Comparison of ENCODE assay signal across 8 cellular contexts in the genomic region with DNA sequence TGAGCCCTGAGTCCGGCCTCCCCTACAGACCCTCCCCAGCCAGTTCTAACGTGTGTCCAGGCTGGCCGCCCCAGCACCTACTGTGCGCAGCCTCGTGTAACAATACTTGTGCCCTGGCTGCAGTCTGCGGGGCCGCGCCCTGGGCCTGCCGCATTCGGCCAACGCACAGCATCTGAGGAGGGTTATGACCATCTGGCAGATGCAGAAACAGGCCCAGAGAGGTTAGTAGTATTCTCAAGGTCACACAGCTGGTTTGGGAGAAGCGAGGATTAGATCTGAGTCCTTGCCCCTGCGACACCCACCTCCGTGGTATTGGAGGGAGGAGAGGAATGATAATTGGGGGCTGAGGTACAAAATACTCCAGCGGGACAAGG. TPM values are rescaled to one million over a fixed set of nuclear protein-coding genes. Genes with fewer than 3 reads are reported as not detected.
DNase-seq lines count a peak whose midpoint lies in the region; ATAC-seq and TF ChIP-seq lines count a peak whose summit lies in the region.

No MANE protein-coding gene starts in this region.

- H3K27ac ChIP-seq in fibroblast of lung (ENCODE audit: insufficient read depth, low read length): peak overlapping the region; percentile 95

- no peaks in the 10 kb centered on the region for H3K27me3 ChIP-seq in fibroblast of lung (ENCODE audit: control insufficient read depth, insufficient read depth, low read length)

- H3K27ac Mint-ChIP-seq in osteocyte (ENCODE audit: unreplicated experiment): peak overlapping the region; percentile 94

- H3K4me3 ChIP-seq in fibroblast of lung (replicated peaks in 1 of 4; ENCODE audit: control extremely low read depth in 1 of 4, insufficient read depth in 1 of 4, low read depth in 3 of 4, low read length in 4 of 4): peak overlapping the region; percentile 86 to 90 (median 87)

- no peaks in the 10 kb centered on the region for H4K20me1 ChIP-seq in fibroblast of lung (ENCODE audit: control insufficient read depth, extremely low read depth, insufficient read depth, low read length)

- H3K9me3 ChIP-seq in fibroblast of lung (ENCODE audit: control insufficient read depth, insufficient read depth, low read depth, low read length): no peaks in the 10 kb centered on the region

- H2AFZ ChIP-seq in fibroblast of lung (ENCODE audit: low read length): peak overlapping the region; percentile 53

- H3K9me3 Mint-ChIP-seq in osteocyte (ENCODE audit: unreplicated experiment): no peaks in the 10 kb centered on the region

- no peaks in the 10 kb centered on the region for H3K36me3 ChIP-seq in fibroblast of lung (ENCODE audit: control insufficient read depth, insufficient read depth, low read length)

- ATAC-seq in SK-N-SH treated with all-trans-retinoic acid at 6 μM for 48 hours (peak; percentile 31), GM19351 (IDR thresholded peaks at IDR 0.05; ENCODE audit: unreplicated experiment) (no peak)

- H3K79me2 ChIP-seq in fibroblast of lung (ENCODE audit: control insufficient read depth, insufficient read depth, low read length): peaks cover 30% of the 10 kb centered on the region

- H3K9ac ChIP-seq in fibroblast of lung (ENCODE audit: insufficient read depth, low read length): peak overlapping the region; percentile 92

- DNase-seq in fibroblast of lung (ENCODE audit: low read depth in 2 of 2): peak; percentile 25 to 32
- no peak for DNase-seq in osteocyte (ENCODE audit: extremely low spot score, unreplicated experiment)
- no peak for DNase-seq in SK-N-DZ (ENCODE audit: low spot score)
- no peak for DNase-seq in stimulated activated CD4-positive, alpha-beta T cell treated with anti-CD3 and anti-CD28 coated beads, Interleukin-15, amount 100 ng/mL, for 24 hours
- DNase-seq in DMS153 treated with DMSO at 0.1 percent for 48 hours (lab: John Stamatoyannopoulos, UW; ENCODE audit: unreplicated experiment): no peak

- H3K4me1 ChIP-seq in fibroblast of lung (ENCODE audit: control insufficient read depth, extremely low read depth, insufficient read depth, low read length): peaks cover 4% of the 10 kb centered on the region

- peak overlapping the region; percentile 82 for H3K4me3 Mint-ChIP-seq in osteocyte (ENCODE audit: unreplicated experiment)

- no peaks in the 10 kb centered on the region for H3K36me3 Mint-ChIP-seq in osteocyte (ENCODE audit: unreplicated experiment)

- H3K27me3 Mint-ChIP-seq in osteocyte (ENCODE audit: unreplicated experiment): no peaks in the 10 kb centered on the region

- TF ChIP-seq POLR2A in GM15510 (IDR thresholded peaks at IDR 0.05; ENCODE audit: borderline replicate concordance, extremely low read depth, insufficient read length): peak; percentile 5

- H3K4me1 Mint-ChIP-seq in osteocyte (ENCODE audit: unreplicated experiment): peaks cover 21% of the 10 kb centered on the region

- H3K4me2 ChIP-seq in fibroblast of lung (ENCODE audit: extremely low read depth, insufficient read depth, low read length): peak overlapping the region; percentile 100

- TF ChIP-seq CTCF in fibroblast of lung (conservative IDR thresholded peaks at IDR 0.05 in 1 of 2, IDR thresholded peaks at IDR 0.05 in 1 of 2; ENCODE audit: low read depth in 1 of 2, low read length in 2 of 2): no peak
- TF ChIP-seq CTCF in osteocyte (IDR thresholded peaks at IDR 0.05): no peak

TF ChIP-seq in SK-N-SH treated with all-trans-retinoic acid at 6 μM for 48 hours, 23 proteins besides CTCF, POLR2A, EP300 and RAD21:
- TF ChIP-seq BACH2 (CRISPR knock-in tag; IDR thresholded peaks at IDR 0.05; ENCODE audit: borderline replicate concordance) (no peak), PATZ1 (CRISPR knock-in tag; IDR thresholded peaks at IDR 0.05; ENCODE audit: borderline replicate concordance) (no peak)

RNA-seq across cellular contexts. Expression of gene RIPOR1, which starts 1.0 kb away (rescaled TPM):
- total RNA-seq in fibroblast of lung (19.5 and 26.6 TPM in 2 replicates), osteocyte (75.0 and 77.0 TPM in 2 replicates)
- polyA plus RNA-seq in fibroblast of lung: 13.7 and 16.0 TPM in 2 replicates
- 36.7 and 38.7 TPM in 2 replicates for polyA plus RNA-seq in fibroblast of lung (2012)
- polyA minus RNA-seq in fibroblast of lung (ENCODE audit: low replicate concordance): 68.6 and 87.4 TPM in 2 replicates
- polyA plus RNA-seq in SK-N-DZ (2014; cell fraction: cytosol; rRNA removed): 15.0 and 16.7 TPM in 2 replicates
- polyA plus RNA-seq in SK-N-DZ (2014; cell fraction: nucleus; rRNA removed): 21.7 and 69.4 TPM in 2 replicates

RNA-seq across cellular contexts. Expression of gene CTCF, which starts 32.7 kb away (rescaled TPM):
- 20.0 and 21.1 TPM in 2 replicates for total RNA-seq in fibroblast of lung
- polyA plus RNA-seq in fibroblast of lung: 20.9 and 32.6 TPM in 2 replicates
- 16.8 and 24.3 TPM in 2 replicates for polyA plus RNA-seq in fibroblast of lung (2012)
- polyA minus RNA-seq in fibroblast of lung (ENCODE audit: low replicate concordance): 18.8 and 27.5 TPM in 2 replicates
- total RNA-seq in osteocyte: 43.2 and 47.4 TPM in 2 replicates
- 39.9 and 43.7 TPM in 2 replicates for polyA plus RNA-seq in SK-N-DZ (2014; cell fraction: cytosol; rRNA removed)
- 26.0 and 33.8 TPM in 2 replicates for polyA plus RNA-seq in SK-N-DZ (2014; cell fraction: nucleus; rRNA removed)

RNA-seq across cellular contexts. Expression of gene AGRP, which starts 46.3 kb away (rescaled TPM):
- total RNA-seq in fibroblast of lung (not detected in 2 replicates), osteocyte (not detected in 2 replicates)
- not detected in 2 replicates for polyA plus RNA-seq in fibroblast of lung
- not detected in 2 replicates for polyA plus RNA-seq in fibroblast of lung (2012)
- not detected in 2 replicates for polyA minus RNA-seq in fibroblast of lung (ENCODE audit: low replicate concordance)
- polyA plus RNA-seq in SK-N-DZ (2014; cell fraction: cytosol; rRNA removed): not detected in 2 replicates
- not detected in 2 replicates for polyA plus RNA-seq in SK-N-DZ (2014; cell fraction: nucleus; rRNA removed)

RNA-seq across cellular contexts. Expression of gene ATP6V0D1, which starts 48.7 kb away (rescaled TPM):
- total RNA-seq in fibroblast of lung: 68.1 and 91.2 TPM in 2 replicates
- polyA plus RNA-seq in fibroblast of lung: 183 and 230 TPM in 2 replicates
- polyA plus RNA-seq in fibroblast of lung (2012): 128 and 158 TPM in 2 replicates
- polyA minus RNA-seq in fibroblast of lung (ENCODE audit: low replicate concordance): 647 and 705 TPM in 2 replicates
- total RNA-seq in osteocyte: 112 and 116 TPM in 2 replicates
- polyA plus RNA-seq in SK-N-DZ (2014; cell fraction: cytosol; rRNA removed): 61.3 and 68.8 TPM in 2 replicates
- polyA plus RNA-seq in SK-N-DZ (2014; cell fraction: nucleus; rRNA removed): 33.0 and 44.5 TPM in 2 replicates

Comparison
In these comparisons a context has a peak if more than half of its experiments do, and no peak if none do; other contexts are left out.
1. DNase-seq: peak in fibroblast of lung (2 of 2); none in osteocyte (single experiment), SK-N-DZ (single experiment), stimulated activated CD4-positive, alpha-beta T cell treated with anti-CD3 and anti-CD28 coated beads, Interleukin-15, amount 100 ng/mL, for 24 hours (single experiment) and DMS153 treated with DMSO at 0.1 percent for 48 hours (single experiment).